ENCODE assay signal across 1 cellular context in genomic region chr16:84753412-84754325, GRCh38.
A peak's percentile ranks its signal among the peaks of the same experiment; 100 is the strongest.
TF ChIP-seq lines count a peak whose summit lies in the region.

No MANE protein-coding gene starts in this region.

TF ChIP-seq in K562, 482 proteins besides CTCF, POLR2A, EP300 and RAD21 (continued from another document):
- no peak for TF ChIP-seq ZNF518B (CRISPR knock-in tag; IDR thresholded peaks at IDR 0.05)
- TF ChIP-seq ID3 (CRISPR knock-in tag; IDR thresholded peaks at IDR 0.05) = no peak
- TF ChIP-seq ID3 (tag; IDR thresholded peaks at IDR 0.05) = peak; percentile 77; the same call in 1 of the 2 replicates
- TF ChIP-seq ZNF57 (CRISPR knock-in tag; IDR thresholded peaks at IDR 0.05) = no peak
- no peak for TF ChIP-seq MTA1 (IDR thresholded peaks at IDR 0.05; ENCODE audit: borderline replicate concordance)
- TF ChIP-seq PKNOX1 (IDR thresholded peaks at IDR 0.05) = no peak
- TF ChIP-seq CBX1 (IDR thresholded peaks at IDR 0.05; ENCODE audit: low read depth) = no peak
- no peak for TF ChIP-seq HINFP (tag; conservative IDR thresholded peaks at IDR 0.05; ENCODE audit: low read depth)
- no peak for TF ChIP-seq CEBPZ (IDR thresholded peaks at IDR 0.05; ENCODE audit: borderline replicate concordance, low read depth, low read length)
- no peak for TF ChIP-seq NCOA2 (IDR thresholded peaks at IDR 0.05; ENCODE audit: partially characterized antibody in 2 of 2)
- TF ChIP-seq ZNF431 (CRISPR knock-in tag; IDR thresholded peaks at IDR 0.05) = 0 out of 2 replicates have a peak, but pooled peaks have one; percentile 36
- TF ChIP-seq FOXP4 (CRISPR knock-in tag; IDR thresholded peaks at IDR 0.05; ENCODE audit: borderline replicate concordance) = no peak
TF ChIP-seq in K562: peak in this region for 3.
